Comparison of ENCODE assay signal across 22 cellular contexts in the genomic region with DNA sequence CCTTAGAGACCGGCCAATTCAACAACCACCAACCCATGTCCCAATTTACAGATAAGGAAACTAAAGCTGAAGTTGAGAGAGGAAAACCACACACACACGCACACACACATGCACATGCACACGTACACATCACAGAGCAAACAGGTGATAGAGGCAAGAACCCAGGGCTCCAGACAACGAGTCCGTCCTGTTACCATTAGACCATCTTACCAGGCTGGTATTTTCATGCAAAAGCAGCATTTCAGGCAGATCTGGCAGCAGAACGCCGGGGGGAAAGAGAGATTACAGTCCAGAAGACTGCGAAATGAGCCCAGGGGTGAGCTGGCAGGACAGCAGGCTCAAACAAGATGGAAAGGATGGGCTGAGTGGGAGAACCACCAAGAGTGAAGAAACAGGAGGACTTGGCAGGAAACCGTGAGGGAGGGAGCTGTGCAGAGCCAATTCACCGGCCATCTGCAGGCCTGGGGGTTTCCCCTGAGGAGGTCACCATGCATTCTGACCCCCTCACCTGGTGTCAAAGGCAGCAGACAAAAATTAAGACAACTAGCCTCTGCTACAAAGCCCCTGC. TPM values are rescaled to one million over a fixed set of nuclear protein-coding genes. Genes with fewer than 3 reads are reported as not detected.
DNase-seq lines count a peak whose midpoint lies in the region; ATAC-seq, FAIRE-seq and TF ChIP-seq lines count a peak whose summit lies in the region.
"Had no signal": no experiment of that assay in that cellular context is flagged by ENCODE, and none has a peak within 500 bp of the region (broad histone marks: within the 10 kb centered on the region; RNA-seq: fewer than 3 reads in every experiment).

No MANE protein-coding gene starts in this region.

- FAIRE-seq in K562 (lab: Jason Lieb, UNC): no peak
- FAIRE-seq: GM12878, HTR-8/SVneo had no signal

- H2AFZ ChIP-seq in K562 (ENCODE audit: low read depth, low read length): peak overlapping the region; percentile 54
- H2AFZ ChIP-seq: neural progenitor cell had no signal

- no peak overlapping the region; the same call in 1 of the 2 replicates for H3K4me2 ChIP-seq in K562 (ENCODE audit: insufficient read depth, low read length)
- H3K4me2 ChIP-seq: neural progenitor cell had no signal

- TF ChIP-seq POLR2A in K562 (conservative IDR thresholded peaks at IDR 0.05) (no peak), sigmoid colon (IDR thresholded peaks at IDR 0.05) (no peak)

- H3K36me3 ChIP-seq in K562 (ENCODE audit: control insufficient read depth, insufficient read depth, low read length) (peaks cover 8% of the 10 kb centered on the region; the same call in 1 of the 3 replicates), SJCRH30 (no peaks in the 10 kb centered on the region), sigmoid colon (peaks cover 0 to 17% (median 0%) of the 10 kb centered on the region in 4 donors)
- H3K36me3 ChIP-seq: neural progenitor cell had no signal

- H3K27ac Mint-ChIP-seq in glutamatergic neuron (ENCODE audit: unreplicated experiment): peak overlapping the region; percentile 68
- H3K27ac Mint-ChIP-seq: activated T-helper 1 cell treated with anti-CD3 and anti-CD28 coated beads, Interleukin-12 subunit alpha, Interleukin-12 subunit beta, Interleukin-2, Interleukin-4 antibody, amounts not matched to agents 30 ng/mL and 10 ng/mL and 1 ng/mL, durations not matched to agents 14 hours and 24 hours and 36 hours; dendritic cell treated with granulocyte-macrophage colony-stimulating factor and Interleukin-4, amounts not matched to agents 40 ng/mL and 50 ng/mL, for 4 days had no signal

- 24% methylated on average over 10 of the region's 10 CpGs for WGBS in K562 (ENCODE audit: insufficient coverage, low coverage, missing lambda C conversion rate)
- WGBS in sigmoid colon, 2 donors: 80 to 92% methylated on average over 10 of the region's 10 CpGs

- TF ChIP-seq EP300 in K562 (IDR thresholded peaks at IDR 0.05; ENCODE audit: low read length): no peak
- TF ChIP-seq EP300 in sigmoid colon (IDR thresholded peaks at IDR 0.05): no peak

- ATAC-seq in K562: peak; percentile 52; the same call in 2 of the 3 replicates
- ATAC-seq: activated CD4-positive, CD25-positive, alpha-beta regulatory T cell treated with anti-CD3 and anti-CD28 coated beads, Interleukin-2, amount 50 U/mL, for 24 hours; GM12878; mucosa of descending colon; psoas muscle; Right ventricle myocardium inferior had no signal

- in situ Hi-C loops in K562 (cut with MboI): no loop called here

- H3K4me3 Mint-ChIP-seq in glutamatergic neuron (ENCODE audit: unreplicated experiment): no peak overlapping the region
- H3K4me3 Mint-ChIP-seq: activated T-helper 1 cell treated with anti-CD3 and anti-CD28 coated beads, Interleukin-12 subunit alpha, Interleukin-12 subunit beta, Interleukin-2, Interleukin-4 antibody, amounts not matched to agents 30 ng/mL and 10 ng/mL and 1 ng/mL, durations not matched to agents 14 hours and 24 hours and 36 hours; CD14-positive monocyte; dendritic cell treated with granulocyte-macrophage colony-stimulating factor and Interleukin-4, amounts not matched to agents 40 ng/mL and 50 ng/mL, for 4 days had no signal

- CTCF ChIA-PET in K562 (lab: Yijun Ruan, JAX; ENCODE audit: low intra/inter-chr PET ratio): no interaction called here

- no peak overlapping the region; a peak in 1 of 4 replicates for H3K9ac ChIP-seq in K562 (ENCODE audit: insufficient read depth in 1 of 2, low read depth in 2 of 2, low read length in 2 of 2)
- H3K9ac ChIP-seq: neural progenitor cell had no signal

- no peaks in the 10 kb centered on the region for H3K9me1 ChIP-seq in K562 (ENCODE audit: control insufficient read depth, insufficient read depth, low read length)

- intact Hi-C loops in K562 (cut with micrococcal nuclease) (no loop called here), sigmoid colon (cut with DNase I) (no loop called here)

- H3K4me1 ChIP-seq in K562 (replicated peaks in 1 of 2; ENCODE audit: control insufficient read depth in 2 of 2, insufficient read depth in 2 of 2, low read length in 2 of 2) (0 out of 5 replicates have a peak, but pooled peaks cover 0 to 4% of the 10 kb centered on the region in 2 experiments), SJCRH30 (peaks cover 16% of the 10 kb centered on the region), sigmoid colon (peaks cover 0 to 17% (median 13%) of the 10 kb centered on the region in 4 donors)
- H3K4me1 ChIP-seq: neural progenitor cell, psoas muscle had no signal

- TF ChIP-seq CTCF in AG10803 (conservative IDR thresholded peaks at IDR 0.05; ENCODE audit: low read length): no peak
- TF ChIP-seq CTCF in K562 (IDR thresholded peaks at IDR 0.05 in 2 of 3, conservative IDR thresholded peaks at IDR 0.05 in 1 of 3; ENCODE audit: insufficient read depth in 2 of 3, low read depth in 1 of 3, low read length in 3 of 3): no peak
- TF ChIP-seq CTCF in glutamatergic neuron (IDR thresholded peaks at IDR 0.05; ENCODE audit: partially characterized antibody, unreplicated experiment): no peak
- TF ChIP-seq CTCF in sigmoid colon (IDR thresholded peaks at IDR 0.05): no peak

- H3K36me3 Mint-ChIP-seq in glutamatergic neuron (ENCODE audit: unreplicated experiment): peaks cover 8% of the 10 kb centered on the region

- TF ChIP-seq RAD21 in K562 (CRISPR knock-in tag; conservative IDR thresholded peaks at IDR 0.05 in 1 of 2, IDR thresholded peaks at IDR 0.05 in 1 of 2): no peak

- peaks cover 4% of the 10 kb centered on the region for H3K9me3 ChIP-seq in K562 (replicated peaks; ENCODE audit: control insufficient read depth, insufficient read depth, low read depth, low read length)
- H3K9me3 ChIP-seq in SJCRH30 (replicated peaks): no peaks in the 10 kb centered on the region; the same call in 1 of the 2 replicates
- no peaks in the 10 kb centered on the region for H3K9me3 ChIP-seq in sigmoid colon
- H3K9me3 ChIP-seq: mucosa of descending colon, psoas muscle had no signal

- no peaks in the 10 kb centered on the region for H3K79me2 ChIP-seq in K562 (ENCODE audit: control insufficient read depth, insufficient read depth, low read length)

- peak; percentile 30 for DNase-seq in AG10803 (ENCODE audit: low read depth)
- peak; percentile 28 for DNase-seq in GM03348 (ENCODE audit: low spot score)
- no peak for DNase-seq in K562 (ENCODE audit: extremely low read depth in 1 of 4, low spot score in 3 of 4)
- no peak for DNase-seq in glutamatergic neuron
- no peak for DNase-seq in GDM1 (lab: John Stamatoyannopoulos, UW)
- DNase-seq in SJCRH30: no peak
- DNase-seq in sigmoid colon: no peak
- DNase-seq: DMS153, mucosa of descending colon, NCI-H1092, NCI-H187 treated with DMSO at 0.1 percent for 48 hours, NCI-H345, NCI-H774, psoas muscle had no signal

- peaks cover 9% of the 10 kb centered on the region for H3K4me1 Mint-ChIP-seq in glutamatergic neuron (ENCODE audit: low read depth, unreplicated experiment)
- H3K4me1 Mint-ChIP-seq: CD14-positive monocyte had no signal

- peaks cover 3% of the 10 kb centered on the region for H3K27me3 Mint-ChIP-seq in glutamatergic neuron (ENCODE audit: unreplicated experiment)

- no TSS peak for BruUV-seq in K562 (replicated peaks; lab: Mats Ljungman, UMichigan)

- H3K9me3 Mint-ChIP-seq in glutamatergic neuron (ENCODE audit: unreplicated experiment): peaks cover 10% of the 10 kb centered on the region
- H3K9me3 Mint-ChIP-seq: activated T-helper 1 cell treated with anti-CD3 and anti-CD28 coated beads, Interleukin-12 subunit alpha, Interleukin-12 subunit beta, Interleukin-2, Interleukin-4 antibody, amounts not matched to agents 30 ng/mL and 10 ng/mL and 1 ng/mL, durations not matched to agents 14 hours and 24 hours and 36 hours; dendritic cell treated with granulocyte-macrophage colony-stimulating factor and Interleukin-4, amounts not matched to agents 40 ng/mL and 50 ng/mL, for 4 days had no signal

- H3K27me3 ChIP-seq in K562 (ENCODE audit: control insufficient read depth in 2 of 2, insufficient read depth in 2 of 2, low read length in 2 of 2): no peaks in the 10 kb centered on the region
- no peaks in the 10 kb centered on the region for H3K27me3 ChIP-seq in SJCRH30
- no peaks in the 10 kb centered on the region for H3K27me3 ChIP-seq in sigmoid colon
- H3K27me3 ChIP-seq: neural progenitor cell had no signal

- no peak overlapping the region for H3K4me3 ChIP-seq in AG10803 (ENCODE audit: low read length)
- no peak overlapping the region for H3K4me3 ChIP-seq in K562
- no peak overlapping the region for H3K4me3 ChIP-seq in SJCRH30
- H3K4me3 ChIP-seq in sigmoid colon: no peak overlapping the region
- H3K4me3 ChIP-seq: GM12878, mucosa of descending colon, neural progenitor cell, psoas muscle had no signal

- H3K27ac ChIP-seq in K562 (ENCODE audit: extremely low read depth, low read depth, low read length) (no peak overlapping the region), SJCRH30 (no peak overlapping the region), sigmoid colon (no peak overlapping the region)
- H3K27ac ChIP-seq: neural progenitor cell, psoas muscle had no signal

- no peaks in the 10 kb centered on the region for H4K20me1 ChIP-seq in K562 (replicated peaks; ENCODE audit: control insufficient read depth, insufficient read depth, low read length)

- POLR2A ChIA-PET in K562 (lab: Yijun Ruan, JAX): interaction anchor here (0.6 to 2.3 kb wide), 7 partner anchors 14 to 66 kb away, joined by 3 to 7 read pairs (median 4); no protein-coding TSS in a partner anchor

RNA-seq across cellular contexts. Expression of a gene that starts 43.4 kb away (rescaled TPM):
- 9.2 and 10.7 TPM in 2 replicates for total RNA-seq in K562 (2011; cell fraction: chromatin; rRNA removed; ENCODE audit: low replicate concordance)
- total RNA-seq in K562 (2011; cell fraction: nucleolus; rRNA removed): 7.3 and 7.8 TPM in 2 replicates
- total RNA-seq in K562 (2011; cell fraction: nucleoplasm; rRNA removed): 6.4 and 7.5 TPM in 2 replicates
- 5.5 and 6.5 TPM in 2 replicates for total RNA-seq in K562 (2014; rRNA removed)
- 6.4 and 6.8 TPM in 2 replicates for total RNA-seq in K562 (2014; rRNA removed; fragmentation: Illumina TruSeq; extraction: Trizol)
- 6.3 and 6.4 TPM in 2 replicates for total RNA-seq in K562 (2015; rRNA removed; fragmentation: Illumina TruSeq; extraction: Trizol)
- 4.7 and 5.9 TPM in 2 replicates for total RNA-seq in K562 (2021)
- 7.5 and 10.9 TPM in 2 replicates for polyA plus RNA-seq in K562 (2011; rRNA removed)
- 6.0 and 7.6 TPM in 2 replicates for polyA plus RNA-seq in K562 (2011; cell fraction: cytosol; rRNA removed)
- polyA plus RNA-seq in K562 (2011; cell fraction: nucleus; rRNA removed): 6.5 and 9.1 TPM in 2 replicates
- 4.5 and 7.8 TPM in 2 replicates for polyA plus RNA-seq in K562 (2012)
- 7.0 and 8.7 TPM in 2 replicates for polyA plus RNA-seq in K562 (2014; fragmentation: Illumina TruSeq; extraction: Trizol)
- polyA plus RNA-seq in K562 (2014; fragmentation: Nextera tagmentation; extraction: Ambion mirVana): 1 to 10 TPM; 4.2 to 7.0 TPM
- 6.0 and 6.9 TPM in 2 replicates for polyA plus RNA-seq in K562 (2014; rRNA removed)
- polyA minus RNA-seq in K562 (2011; rRNA and poly(A)+ RNA removed): 8.3 and 11.1 TPM in 2 replicates
- 4.3 and 7.0 TPM in 2 replicates for polyA minus RNA-seq in K562 (2011; cell fraction: cytosol; rRNA and poly(A)+ RNA removed)
- 4.0 and 5.7 TPM in 2 replicates for polyA minus RNA-seq in K562 (2011; cell fraction: nucleus; rRNA and poly(A)+ RNA removed)
- total RNA-seq in glutamatergic neuron (ENCODE audit: unreplicated experiment): 6.3 TPM
- total RNA-seq in SJCRH30 (2014; rRNA removed; shearing (Covaris generic)): 3.8 and 4.0 TPM in 2 replicates
- total RNA-seq in sigmoid colon: 10 to 100 TPM in 2 of 4 donors, 1 to 10 TPM in 2; 6.7 to 12.2 (median 9.8) TPM
- 10 to 100 TPM; 19.2 to 36.1 (median 19.3) TPM for polyA plus RNA-seq in sigmoid colon

RNA-seq across cellular contexts. Expression of a gene that starts 48.2 kb away (rescaled TPM):
- total RNA-seq in K562 (2011; cell fraction: chromatin; rRNA removed; ENCODE audit: low replicate concordance): 79.1 and 202 TPM in 2 replicates
- 64.9 and 72.4 TPM in 2 replicates for total RNA-seq in K562 (2011; cell fraction: nucleolus; rRNA removed)
- 144 and 204 TPM in 2 replicates for total RNA-seq in K562 (2011; cell fraction: nucleoplasm; rRNA removed)
- 717 and 838 TPM in 2 replicates for total RNA-seq in K562 (2014; rRNA removed)
- 432 and 614 TPM in 2 replicates for total RNA-seq in K562 (2014; rRNA removed; fragmentation: Illumina TruSeq; extraction: Trizol)
- 534 and 557 TPM in 2 replicates for total RNA-seq in K562 (2015; rRNA removed; fragmentation: Illumina TruSeq; extraction: Trizol)
- total RNA-seq in K562 (2021): 595 and 622 TPM in 2 replicates
- polyA plus RNA-seq in K562 (2011; rRNA removed): 269 and 330 TPM in 2 replicates
- polyA plus RNA-seq in K562 (2011; cell fraction: cytosol; rRNA removed): 40.0 and 111 TPM in 2 replicates
- polyA plus RNA-seq in K562 (2011; cell fraction: nucleus; rRNA removed): 108 and 181 TPM in 2 replicates
- polyA plus RNA-seq in K562 (2012): 743 and 1,035 TPM in 2 replicates
- polyA plus RNA-seq in K562 (2014; fragmentation: Illumina TruSeq; extraction: Trizol): 1,051 and 1,453 TPM in 2 replicates
- 1,000 to 10,000 TPM; 2,090 to 2,153 TPM for polyA plus RNA-seq in K562 (2014; fragmentation: Nextera tagmentation; extraction: Ambion mirVana)
- 481 and 592 TPM in 2 replicates for polyA plus RNA-seq in K562 (2014; rRNA removed)
- polyA minus RNA-seq in K562 (2011; rRNA and poly(A)+ RNA removed): 67.2 and 95.3 TPM in 2 replicates
- 80.8 and 100 TPM in 2 replicates for polyA minus RNA-seq in K562 (2011; cell fraction: cytosol; rRNA and poly(A)+ RNA removed)
- polyA minus RNA-seq in K562 (2011; cell fraction: nucleus; rRNA and poly(A)+ RNA removed): 35.7 and 84.1 TPM in 2 replicates
- 2,298 TPM for total RNA-seq in glutamatergic neuron (ENCODE audit: unreplicated experiment)
- total RNA-seq in SJCRH30 (2014; rRNA removed; shearing (Covaris generic)): 1,028 and 1,091 TPM in 2 replicates
- total RNA-seq in sigmoid colon: 10 to 100 TPM; 30.7 to 37.5 (median 36.3) TPM
- polyA plus RNA-seq in sigmoid colon: 100 to 1,000 TPM in 1 of 3 donors, 10 to 100 TPM in 2; 61.3 to 175 (median 97.1) TPM

Comparison
In these comparisons a context has a peak if more than half of its experiments do, and no peak if none do; other contexts are left out.
1. DNase-seq: peak in AG10803 (single experiment) and GM03348 (single experiment); none in K562 (0 of 4), glutamatergic neuron (single experiment), GDM1 (single experiment), SJCRH30 (0 of 2) and sigmoid colon (single experiment).